8 cellular contexts compared by ENCODE assay signal in genomic region chr16:46883690-46884512, GRCh38. TPM values are rescaled to one million over a fixed set of nuclear protein-coding genes. Genes with fewer than 3 reads are reported as not detected.
DNase-seq lines count a peak whose midpoint lies in the region; ATAC-seq, FAIRE-seq and TF ChIP-seq lines count a peak whose summit lies in the region.

Gene GPT2 (plus strand): TSS chr16:46884362. CDS start chr16:46884716, 354 bp downstream.

- no peaks in the 10 kb centered on the region for H3K9me3 ChIP-seq in ascending aorta
- no peaks in the 10 kb centered on the region for H3K9me3 ChIP-seq in right cardiac atrium (ENCODE audit: control insufficient read depth, low read length)

- peak; percentile 30 for FAIRE-seq in urothelium cell line (lab: Jason Lieb, UNC)

- H3K27me3 ChIP-seq in ascending aorta: no peaks in the 10 kb centered on the region
- H3K27me3 ChIP-seq in right cardiac atrium (ENCODE audit: control insufficient read depth, insufficient read depth): no peaks in the 10 kb centered on the region

- intact Hi-C loops in ascending aorta (cut with DNase I): loop anchor here (1.0 to 5.0 kb wide), 5 partner anchors 27 to 1503 kb away; partner anchors contain the start of genes C16orf87, DNAJA2, ORC6 and SIAH1
- intact Hi-C loops in right cardiac atrium (cut with DNase I): no loop called here

- H3K27ac ChIP-seq in ascending aorta: peak within 1 kb of the TSS; percentile 41 to 63
- H3K27ac ChIP-seq in right cardiac atrium (ENCODE audit: low read length): no peak within 1 kb of the TSS

- peaks cover 0 to 6% of the 10 kb centered on the region in 2 donors for H3K4me1 ChIP-seq in ascending aorta
- H3K4me1 ChIP-seq in right cardiac atrium (ENCODE audit: control insufficient read depth, insufficient read depth, low read length): peaks cover 4% of the 10 kb centered on the region

- H3K4me3 ChIP-seq in ascending aorta: peak within 1 kb of the TSS; percentile 84 to 93
- H3K4me3 ChIP-seq in right cardiac atrium (ENCODE audit: low read length): peak within 1 kb of the TSS; percentile 66

- under 1% methylated on average over 75 of the region's 75 CpGs for WGBS in right cardiac atrium

- peak in 1 of 3 experiments; percentile 10 for TF ChIP-seq CTCF in ascending aorta (IDR thresholded peaks at IDR 0.05)

- DNase-seq in NCI-H1694 (lab: John Stamatoyannopoulos, UW) (peak; percentile 31), T-helper 2 cell (peak; percentile 27 to 77 (median 44)), ascending aorta (ENCODE audit: low spot score in 2 of 2) (peak; percentile 87 to 99), right cardiac atrium (peak; percentile 99), pulmonary artery endothelial cell (ENCODE audit: low read depth, low spot score) (peak; percentile 82), urothelium cell line (ENCODE audit: low spot score) (peak; percentile 95)

- no peaks in the 10 kb centered on the region for H3K36me3 ChIP-seq in ascending aorta

- peak; percentile 99 for ATAC-seq in GM18498 (IDR thresholded peaks at IDR 0.05; ENCODE audit: unreplicated experiment)
- peak; percentile 96 for ATAC-seq in HG02884 (IDR thresholded peaks at IDR 0.05; ENCODE audit: unreplicated experiment)
- ATAC-seq in right cardiac atrium: peak; percentile 100

RNA-seq across cellular contexts. Expression of gene GPT2, which starts in this region (rescaled TPM):
- total RNA-seq in ascending aorta: 7.9 TPM
- 1 to 10 TPM; 4.0 to 5.8 (median 4.6) TPM for total RNA-seq in right cardiac atrium
- polyA plus RNA-seq in right cardiac atrium: 6.8 TPM
- total RNA-seq in pulmonary artery endothelial cell: 13.5 and 15.2 TPM in 2 replicates

Comparison
In these comparisons a context has a peak if more than half of its experiments do, and no peak if none do; other contexts are left out.
1. DNase-seq: peak in every context shown above with its lines; median percentile 99 in right cardiac atrium; 95 in urothelium cell line; 93 in ascending aorta; 82 in pulmonary artery endothelial cell; 44 in T-helper 2 cell; 31 in NCI-H1694.